In the genomic region with DNA sequence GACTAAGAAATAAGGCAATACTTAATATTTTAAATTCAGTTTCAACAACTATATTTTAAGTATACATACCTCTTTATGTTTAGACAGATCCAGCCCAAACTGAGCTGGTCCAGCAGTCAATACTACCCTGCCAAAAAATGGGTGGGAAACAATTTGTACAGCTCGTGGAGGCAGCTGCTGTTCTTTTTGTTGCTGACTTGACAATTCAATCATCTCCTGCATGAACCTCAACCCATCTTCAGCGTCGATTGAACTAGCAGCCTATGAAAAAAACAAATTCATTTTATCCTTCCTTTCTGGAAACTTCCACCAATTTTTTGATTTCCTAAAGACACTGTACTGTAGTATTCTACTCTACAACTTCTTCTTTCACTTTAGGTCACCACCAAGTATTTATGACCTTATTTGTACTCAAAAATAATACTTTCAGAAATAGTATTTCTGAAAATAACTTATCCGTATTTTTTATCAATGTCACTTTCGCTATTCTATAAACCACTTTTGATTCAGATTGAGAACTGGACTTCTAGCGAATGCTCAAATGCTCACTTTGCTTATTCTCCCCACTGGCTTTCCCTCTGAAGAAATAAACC, we compare ENCODE assay signal across 22 cellular contexts. TPM values are rescaled to one million over a fixed set of nuclear protein-coding genes. Genes with fewer than 3 reads are reported as not detected.
DNase-seq lines count a peak whose midpoint lies in the region; ATAC-seq, FAIRE-seq and TF ChIP-seq lines count a peak whose summit lies in the region.
"Had no signal": no experiment of that assay in that cellular context is flagged by ENCODE, and none has a peak within 500 bp of the region (broad histone marks: within the 10 kb centered on the region; RNA-seq: fewer than 3 reads in every experiment).

No MANE protein-coding gene starts in this region.

- H3K36me3 ChIP-seq in HepG2 (replicated peaks in 1 of 2; ENCODE audit: control insufficient read depth in 1 of 2, insufficient read depth in 2 of 2, low read length in 2 of 2) (peaks cover 4 to 34% of the 10 kb centered on the region in 2 experiments; a peak in 4 of 5 replicates), right lobe of liver (peaks cover 0 to 88% (median 21%) of the 10 kb centered on the region in 4 donors)

- ATAC-seq in HepG2 (no peak), right lobe of liver (no peak), HG03103 (IDR thresholded peaks at IDR 0.05; ENCODE audit: low read depth, unreplicated experiment) (peak; percentile 60), GM18909 (IDR thresholded peaks at IDR 0.05; ENCODE audit: poor library complexity, unreplicated experiment) (no peak), HG03039 (IDR thresholded peaks at IDR 0.05; ENCODE audit: unreplicated experiment) (no peak)
- no peak for ATAC-seq in activated T-helper 17 cell treated with anti-CD3 and anti-CD28 coated beads, Interleukin-2, amount 50 U/mL, for 72 hours (replicated peaks)
- ATAC-seq: GM23338, HCT116, Right ventricle myocardium inferior had no signal

- H2AFZ ChIP-seq in HepG2 (ENCODE audit: low read length) = no peak overlapping the region
- H2AFZ ChIP-seq: GM23338 had no signal

- in situ Hi-C loops in HepG2 (cut with HindIII; ENCODE audit: extremely low pct_ligation_motif_present, low pct_unique_long_range_greater_than_20kb) = no loop called here

- TF ChIP-seq POLR2A in HepG2 (IDR thresholded peaks at IDR 0.05; ENCODE audit: insufficient read depth in 1 of 2, low read depth in 2 of 2, low read length in 2 of 2) (no peak), right lobe of liver (IDR thresholded peaks at IDR 0.05) (no peak)

- peak overlapping the region; percentile 39 for H3K27ac Mint-ChIP-seq in activated T-helper 17 cell treated with anti-CD3 and anti-CD28 coated beads, Interleukin-2, amount 50 U/mL, for 72 hours
- no peak overlapping the region for H3K27ac Mint-ChIP-seq in activated T-helper 1 cell treated with anti-CD3 and anti-CD28 coated beads, Interleukin-12 subunit alpha, Interleukin-12 subunit beta, Interleukin-2, Interleukin-4 antibody, amounts not matched to agents 30 ng/mL and 10 ng/mL and 1 ng/mL, durations not matched to agents 14 hours and 24 hours and 36 hours
- H3K27ac Mint-ChIP-seq: GM23338 had no signal

- no peaks in the 10 kb centered on the region for H3K27me3 ChIP-seq in HepG2 (ENCODE audit: control insufficient read depth in 1 of 2, insufficient read depth in 2 of 2, low read length in 2 of 2)
- H3K27me3 ChIP-seq in right lobe of liver = no peaks in the 10 kb centered on the region
- H3K27me3 ChIP-seq: BLaER1, Peyer's patch had no signal

- no TSS peak for BruUV-seq in HepG2 (replicated peaks; lab: Mats Ljungman, UMichigan)

- H4K20me1 ChIP-seq in HepG2 (ENCODE audit: insufficient read depth, low read length) = no peaks in the 10 kb centered on the region
- H4K20me1 ChIP-seq: BLaER1 had no signal

- no peak for TF ChIP-seq RAD21 in HepG2 (CRISPR knock-in tag; IDR thresholded peaks at IDR 0.05)

- H3K27me3 Mint-ChIP-seq in activated T-helper 17 cell treated with anti-CD3 and anti-CD28 coated beads, Interleukin-2, amount 50 U/mL, for 72 hours = no peaks in the 10 kb centered on the region
- H3K27me3 Mint-ChIP-seq in activated T-helper 1 cell treated with anti-CD3 and anti-CD28 coated beads, Interleukin-12 subunit alpha, Interleukin-12 subunit beta, Interleukin-2, Interleukin-4 antibody, amounts not matched to agents 30 ng/mL and 10 ng/mL and 1 ng/mL, durations not matched to agents 14 hours and 24 hours and 36 hours (ENCODE audit: insufficient read depth) = no peaks in the 10 kb centered on the region

- no peak overlapping the region for H3K9ac ChIP-seq in HepG2 (ENCODE audit: insufficient read depth, low read depth, low read length)
- H3K9ac ChIP-seq: BLaER1 had no signal

- TF ChIP-seq CTCF in HepG2 (CRISPR knock-in tag; IDR thresholded peaks at IDR 0.05) (no peak), right lobe of liver (IDR thresholded peaks at IDR 0.05) (no peak)

- intact Hi-C loops in HepG2 (cut with micrococcal nuclease; ENCODE audit: unreplicated experiment) (no loop called here), right lobe of liver (cut with DNase I) (no loop called here)
- intact Hi-C loops in activated T-helper 1 cell treated with anti-CD3 and anti-CD28 coated beads, Interleukin-12 subunit alpha, Interleukin-12 subunit beta, Interleukin-2, Interleukin-4 antibody, amounts not matched to agents 30 ng/mL and 10 ng/mL and 1 ng/mL, durations not matched to agents 14 hours and 24 hours and 36 hours (cut with micrococcal nuclease) = loop anchor here (10.0 kb wide), 1 partner anchor 1847 kb away; no protein-coding TSS in a partner anchor

- H3K79me2 ChIP-seq in HepG2 (ENCODE audit: insufficient read depth, low read length) = no peaks in the 10 kb centered on the region

- no peak overlapping the region for H3K4me2 ChIP-seq in HepG2 (ENCODE audit: low read depth, low read length)
- H3K4me2 ChIP-seq: BLaER1, GM23338 had no signal

- POLR2A ChIA-PET in HepG2 (lab: Yijun Ruan, JAX) = no interaction called here

- WGBS in HepG2 (ENCODE audit: low lambda C conversion rate) = 98% methylated on average over 6 of the region's 6 CpGs
- WGBS in right lobe of liver (ENCODE audit: insufficient coverage, low coverage, low lambda C conversion rate, missing lambda C conversion rate) = 86% methylated on average over 6 of the region's 6 CpGs

- no peaks in the 10 kb centered on the region for H3K4me1 Mint-ChIP-seq in activated T-helper 17 cell treated with anti-CD3 and anti-CD28 coated beads, Interleukin-2, amount 50 U/mL, for 72 hours
- H3K4me1 Mint-ChIP-seq in activated T-helper 1 cell treated with anti-CD3 and anti-CD28 coated beads, Interleukin-12 subunit alpha, Interleukin-12 subunit beta, Interleukin-2, Interleukin-4 antibody, amounts not matched to agents 30 ng/mL and 10 ng/mL and 1 ng/mL, durations not matched to agents 14 hours and 24 hours and 36 hours (ENCODE audit: low read depth) = no peaks in the 10 kb centered on the region
- H3K4me1 Mint-ChIP-seq: GM23338 had no signal

- TF ChIP-seq EP300 in HepG2 (IDR thresholded peaks at IDR 0.05; ENCODE audit: low read depth in 2 of 2, low read length in 2 of 2) (no peak), HepG2 (CRISPR knock-in tag; IDR thresholded peaks at IDR 0.05; ENCODE audit: borderline replicate concordance) (no peak)

- no peaks in the 10 kb centered on the region for H3K9me3 Mint-ChIP-seq in activated T-helper 17 cell treated with anti-CD3 and anti-CD28 coated beads, Interleukin-2, amount 50 U/mL, for 72 hours
- no peaks in the 10 kb centered on the region for H3K9me3 Mint-ChIP-seq in activated T-helper 1 cell treated with anti-CD3 and anti-CD28 coated beads, Interleukin-12 subunit alpha, Interleukin-12 subunit beta, Interleukin-2, Interleukin-4 antibody, amounts not matched to agents 30 ng/mL and 10 ng/mL and 1 ng/mL, durations not matched to agents 14 hours and 24 hours and 36 hours
- H3K9me3 Mint-ChIP-seq: GM23338 had no signal

- H3K27ac ChIP-seq in HepG2 (ENCODE audit: extremely low read length, insufficient read depth, low read length) = no peak overlapping the region
- no peak overlapping the region for H3K27ac ChIP-seq in right lobe of liver
- H3K27ac ChIP-seq: BLaER1, HL-60, Peyer's patch had no signal

- peaks cover 99% of the 10 kb centered on the region for H3K36me3 Mint-ChIP-seq in activated T-helper 17 cell treated with anti-CD3 and anti-CD28 coated beads, Interleukin-2, amount 50 U/mL, for 72 hours (ENCODE audit: low read depth)
- peaks cover 30% of the 10 kb centered on the region for H3K36me3 Mint-ChIP-seq in activated T-helper 1 cell treated with anti-CD3 and anti-CD28 coated beads, Interleukin-12 subunit alpha, Interleukin-12 subunit beta, Interleukin-2, Interleukin-4 antibody, amounts not matched to agents 30 ng/mL and 10 ng/mL and 1 ng/mL, durations not matched to agents 14 hours and 24 hours and 36 hours (ENCODE audit: low read depth)

- H3K4me3 ChIP-seq in HepG2 (replicated peaks in 1 of 3; ENCODE audit: insufficient read depth in 1 of 3, low read depth in 2 of 3, low read length in 3 of 3) (no peak overlapping the region), right lobe of liver (no peak overlapping the region)
- H3K4me3 ChIP-seq: BLaER1, GM23338, Peyer's patch had no signal

- H3K9me3 ChIP-seq in HepG2 (ENCODE audit: low read length) (no peaks in the 10 kb centered on the region), right lobe of liver (no peaks in the 10 kb centered on the region)
- H3K9me3 ChIP-seq: BLaER1, Peyer's patch had no signal

- DNase-seq in HepG2 (ENCODE audit: low spot score) = no peak
- DNase-seq in right lobe of liver = no peak
- DNase-seq in activated T-helper 1 cell treated with anti-CD3 and anti-CD28 coated beads, Interleukin-12 subunit alpha, Interleukin-12 subunit beta, Interleukin-2, Interleukin-4 antibody, amounts not matched to agents 30 ng/mL and 10 ng/mL and 1 ng/mL, durations not matched to agents 14 hours and 24 hours and 36 hours (ENCODE audit: low spot score) = no peak
- DNase-seq in NCI-H1105 (lab: John Stamatoyannopoulos, UW) = no peak
- DNase-seq: DND-41, NCI-H1417, NCI-H2029 treated with DMSO at 0.1 percent for 48 hours, Peyer's patch had no signal

- FAIRE-seq in HepG2 (lab: Jason Lieb, UNC) = no peak
- FAIRE-seq: G401.6, GM12891, GM18507, GM19239, HTR-8/SVneo had no signal

- H3K4me1 ChIP-seq in HepG2 (ENCODE audit: insufficient read depth, low read length) (no peaks in the 10 kb centered on the region), right lobe of liver (peaks cover 0 to 10% (median 0%) of the 10 kb centered on the region in 4 donors)
- H3K4me1 ChIP-seq: BLaER1, Peyer's patch had no signal

- CTCF ChIA-PET in HepG2 (lab: Yijun Ruan, JAX; ENCODE audit: low intra/inter-chr PET ratio, low total read pairs) = no interaction called here

- no peak overlapping the region for H3K4me3 Mint-ChIP-seq in activated T-helper 17 cell treated with anti-CD3 and anti-CD28 coated beads, Interleukin-2, amount 50 U/mL, for 72 hours
- H3K4me3 Mint-ChIP-seq in activated T-helper 1 cell treated with anti-CD3 and anti-CD28 coated beads, Interleukin-12 subunit alpha, Interleukin-12 subunit beta, Interleukin-2, Interleukin-4 antibody, amounts not matched to agents 30 ng/mL and 10 ng/mL and 1 ng/mL, durations not matched to agents 14 hours and 24 hours and 36 hours = no peak overlapping the region
- H3K4me3 Mint-ChIP-seq: GM23338 had no signal

RNA-seq across cellular contexts. Expression of a gene that starts 46.5 kb away (rescaled TPM):
- 11.8 and 18.2 TPM in 2 replicates for total RNA-seq in HepG2 (2016; rRNA removed; fragmentation: Illumina TruSeq; extraction: Trizol)
- 2.6 and 5.4 TPM in 2 replicates for total RNA-seq in HepG2 (2016; cell fraction: cytosol; rRNA removed; fragmentation: Illumina TruSeq; extraction: Trizol; ENCODE audit: low read depth)
- total RNA-seq in HepG2 (2016; cell fraction: insoluble cytoplasmic fraction; rRNA removed; fragmentation: Illumina TruSeq; extraction: Trizol) = 11.9 and 18.8 TPM in 2 replicates
- 3.9 and 4.4 TPM in 2 replicates for total RNA-seq in HepG2 (2016; cell fraction: membrane; rRNA removed; fragmentation: Illumina TruSeq; extraction: Trizol)
- 23.9 and 24.0 TPM in 2 replicates for total RNA-seq in HepG2 (2016; cell fraction: nucleus; rRNA removed; fragmentation: Illumina TruSeq; extraction: Trizol)
- 10.4 and 13.1 TPM in 2 replicates for polyA plus RNA-seq in HepG2 (2011; rRNA removed)
- polyA plus RNA-seq in HepG2 (2011; cell fraction: cytosol; rRNA removed) = 6.3 and 7.4 TPM in 2 replicates
- polyA plus RNA-seq in HepG2 (2011; cell fraction: nucleus; rRNA removed) = 11.1 and 14.7 TPM in 2 replicates
- polyA plus RNA-seq in HepG2 (2012) = 12.8 and 13.6 TPM in 2 replicates
- 0.31 and 0.55 TPM in 2 replicates for polyA plus RNA-seq in HepG2 (2016; cell fraction: cytosol; fragmentation: Illumina TruSeq; extraction: Trizol; ENCODE audit: low read depth)
- 6.3 and 7.8 TPM in 2 replicates for polyA plus RNA-seq in HepG2 (2016; cell fraction: insoluble cytoplasmic fraction; fragmentation: Illumina TruSeq; extraction: Trizol; ENCODE audit: low read depth)
- 1.0 and 1.2 TPM in 2 replicates for polyA plus RNA-seq in HepG2 (2016; cell fraction: membrane; fragmentation: Illumina TruSeq; extraction: Trizol; ENCODE audit: low read depth)
- 19.1 and 19.3 TPM in 2 replicates for polyA plus RNA-seq in HepG2 (2016; cell fraction: nucleus; fragmentation: Illumina TruSeq; extraction: Trizol; ENCODE audit: insufficient read depth, low read depth)
- polyA minus RNA-seq in HepG2 (2011; rRNA and poly(A)+ RNA removed; ENCODE audit: low replicate concordance) = 22.1 and 31.5 TPM in 2 replicates
- polyA minus RNA-seq in HepG2 (2011; cell fraction: cytosol; rRNA and poly(A)+ RNA removed) = 22.6 and 36.7 TPM in 2 replicates
- polyA minus RNA-seq in HepG2 (2011; cell fraction: nucleus; rRNA and poly(A)+ RNA removed) = 26.3 and 36.1 TPM in 2 replicates
- 10 to 100 TPM; 18.5 to 36.4 (median 31.0) TPM for total RNA-seq in right lobe of liver
- total RNA-seq in activated T-helper 17 cell treated with anti-CD3 and anti-CD28 coated beads, Interleukin-2, amount 50 U/mL, for 72 hours = 10 to 100 TPM; 11.7 to 20.4 TPM
- 23.8 and 28.5 TPM in 2 replicates for total RNA-seq in activated T-helper 1 cell treated with anti-CD3 and anti-CD28 coated beads, Interleukin-12 subunit alpha, Interleukin-12 subunit beta, Interleukin-2, Interleukin-4 antibody, amounts not matched to agents 30 ng/mL and 10 ng/mL and 1 ng/mL, durations not matched to agents 14 hours and 24 hours and 36 hours
